Comparison of ENCODE assay signal across 10 cellular contexts in the genomic region with DNA sequence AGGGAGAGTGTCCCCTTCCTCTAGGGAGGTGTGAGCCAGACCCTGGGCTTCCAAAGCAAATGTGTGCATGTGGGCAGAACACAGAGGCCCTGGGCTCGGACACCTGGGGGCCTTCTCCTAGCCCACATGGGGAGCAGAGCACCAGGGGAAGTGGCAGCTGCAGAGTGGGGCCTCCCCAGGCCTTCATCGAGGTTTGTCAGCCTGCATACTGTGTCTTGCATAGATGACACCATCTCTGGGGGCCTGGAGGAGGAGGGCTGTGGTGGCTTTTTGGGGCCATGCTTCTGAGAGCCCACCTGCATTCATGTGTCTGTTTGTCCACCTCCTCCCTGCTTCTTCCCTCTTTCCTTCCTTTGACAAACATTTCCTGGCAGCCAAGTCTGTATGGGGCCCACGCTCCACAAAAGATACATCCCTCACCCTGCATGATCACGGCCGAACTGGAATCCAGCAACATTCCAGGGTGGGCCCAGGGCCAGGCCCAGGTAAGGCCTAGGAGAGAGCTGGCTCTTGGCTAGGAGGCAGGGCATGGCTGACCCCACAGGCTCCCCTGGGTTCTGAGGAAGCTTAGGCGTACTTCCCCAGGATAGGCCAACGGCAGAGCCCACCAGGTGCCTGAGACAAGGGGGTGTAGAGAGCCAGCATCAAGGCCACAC.
DNase-seq lines count a peak whose midpoint lies in the region; ATAC-seq and TF ChIP-seq lines count a peak whose summit lies in the region.
"Had no signal": no experiment of that assay in that cellular context is flagged by ENCODE, and none has a peak within 500 bp of the region (broad histone marks: within the 10 kb centered on the region; RNA-seq: fewer than 3 reads in every experiment).

No MANE protein-coding gene starts in this region.

- H3K27ac ChIP-seq in ascending aorta (peak overlapping the region; percentile 87 to 88), thoracic aorta (peak overlapping the region; percentile 61 to 97)

- peaks cover 6% of the 10 kb centered on the region for H3K36me3 Mint-ChIP-seq in T-helper 2 cell treated with Interferon-gamma antibody and Interleukin-4, amounts not matched to agents 5 μg/mL and 100 μg/mL, for 36 hours (ENCODE audit: low read depth)
- peaks cover 1% of the 10 kb centered on the region for H3K36me3 Mint-ChIP-seq in mesothelial cell of epicardium

- no peaks in the 10 kb centered on the region for H3K9me3 ChIP-seq in ascending aorta
- H3K9me3 ChIP-seq in thoracic aorta = no peaks in the 10 kb centered on the region

- H3K4me3 Mint-ChIP-seq in T-helper 2 cell treated with Interferon-gamma antibody and Interleukin-4, amounts not matched to agents 5 μg/mL and 100 μg/mL, for 36 hours = no peak overlapping the region
- no peak overlapping the region for H3K4me3 Mint-ChIP-seq in mesothelial cell of epicardium

- H3K4me3 ChIP-seq in ascending aorta (no peak overlapping the region), thoracic aorta (no peak overlapping the region)

- peak overlapping the region; percentile 52 for H3K27ac Mint-ChIP-seq in T-helper 2 cell treated with Interferon-gamma antibody and Interleukin-4, amounts not matched to agents 5 μg/mL and 100 μg/mL, for 36 hours
- H3K27ac Mint-ChIP-seq in mesothelial cell of epicardium = peak overlapping the region; percentile 73

- H3K27me3 ChIP-seq in ascending aorta (no peaks in the 10 kb centered on the region), thoracic aorta (replicated peaks; ENCODE audit: insufficient read depth) (no peaks in the 10 kb centered on the region)

- DNase-seq in T-helper 2 cell treated with Interferon-gamma antibody and Interleukin-4, amounts not matched to agents 5 μg/mL and 100 μg/mL, for 36 hours (ENCODE audit: low spot score) = no peak
- DNase-seq in T-helper 2 cell (no peak), ascending aorta (ENCODE audit: low spot score in 2 of 2) (no peak), mesothelial cell of epicardium (ENCODE audit: low spot score in 2 of 2, unreplicated experiment in 2 of 2) (no peak), thoracic aorta (ENCODE audit: low spot score) (no peak), NCI-H1417 (lab: John Stamatoyannopoulos, UW) (no peak), DMS153 (lab: John Stamatoyannopoulos, UW) (no peak), NCI-H2081 treated with DMSO at 0.1 percent for 48 hours (lab: John Stamatoyannopoulos, UW) (no peak)
- DNase-seq: ACHN; stimulated activated CD4-positive, alpha-beta T cell treated with anti-CD3 and anti-CD28 coated beads, Interleukin-2, amount 100 ng/mL, for 24 hours had no signal

- H3K4me1 ChIP-seq in ascending aorta = peaks cover 32 to 70% of the 10 kb centered on the region in 2 donors
- H3K4me1 ChIP-seq in thoracic aorta (ENCODE audit: control insufficient read depth in 1 of 2, low read depth in 2 of 2) = peaks cover 53 to 80% of the 10 kb centered on the region in 2 donors

- ATAC-seq in thoracic aorta (ENCODE audit: insufficient number of reproducible peaks, low FRiP score, low read depth) = no peak

- TF ChIP-seq CTCF in ascending aorta (IDR thresholded peaks at IDR 0.05) (no peak), mesothelial cell of epicardium (IDR thresholded peaks at IDR 0.05; ENCODE audit: unreplicated experiment) (no peak), thoracic aorta (IDR thresholded peaks at IDR 0.05) (no peak)

- no peaks in the 10 kb centered on the region for H3K9me3 Mint-ChIP-seq in T-helper 2 cell treated with Interferon-gamma antibody and Interleukin-4, amounts not matched to agents 5 μg/mL and 100 μg/mL, for 36 hours
- no peaks in the 10 kb centered on the region for H3K9me3 Mint-ChIP-seq in mesothelial cell of epicardium

- intact Hi-C loops in ascending aorta (cut with DNase I) = loop anchor here (10.0 kb wide), 1 partner anchor 47 kb away; no protein-coding TSS in a partner anchor

- H3K36me3 ChIP-seq in ascending aorta = no peaks in the 10 kb centered on the region
- H3K36me3 ChIP-seq in thoracic aorta = peaks cover 3% of the 10 kb centered on the region

- peaks cover 42% of the 10 kb centered on the region for H3K4me1 Mint-ChIP-seq in T-helper 2 cell treated with Interferon-gamma antibody and Interleukin-4, amounts not matched to agents 5 μg/mL and 100 μg/mL, for 36 hours (ENCODE audit: low read depth)
- H3K4me1 Mint-ChIP-seq in mesothelial cell of epicardium = peaks cover 40% of the 10 kb centered on the region

- no peaks in the 10 kb centered on the region for H3K27me3 Mint-ChIP-seq in T-helper 2 cell treated with Interferon-gamma antibody and Interleukin-4, amounts not matched to agents 5 μg/mL and 100 μg/mL, for 36 hours (ENCODE audit: low read depth)
- H3K27me3 Mint-ChIP-seq in mesothelial cell of epicardium (ENCODE audit: low read depth) = no peaks in the 10 kb centered on the region
